36 cellular contexts compared by ENCODE assay signal in genomic region chr16:85069171-85069570, GRCh38. TPM values are rescaled to one million over a fixed set of nuclear protein-coding genes. Genes with fewer than 3 reads are reported as not detected.
"Had no signal": no experiment of that assay in that cellular context is flagged by ENCODE, and none has a peak within 500 bp of the region (broad histone marks: within the 10 kb centered on the region; RNA-seq: fewer than 3 reads in every experiment).

No MANE protein-coding gene starts in this region.

- H3K9me3 Mint-ChIP-seq: activated B cell treated with CpG ODN at 0.5 μM for 24 hours; activated CD4-positive, alpha-beta memory T cell treated with anti-CD3 and anti-CD28 coated beads for 36 hours; activated naive CD4-positive, alpha-beta T cell treated with anti-CD3 and anti-CD28 coated beads, Interleukin-2, amount 10 ng/mL, durations not matched to agents 7 days and 5 days; activated naive CD8-positive, alpha-beta T cell treated with anti-CD3 and anti-CD28 coated beads, Interleukin-2, amount 50 U/mL, for 24 hours; activated T-cell treated with anti-CD3 and anti-CD28 coated beads, Interleukin-2, amount 50 U/mL, for 4 hours; activated T-helper 1 cell treated with anti-CD3 and anti-CD28 coated beads, Interleukin-12 subunit alpha, Interleukin-12 subunit beta, Interleukin-2, Interleukin-4 antibody, amounts not matched to agents 30 ng/mL and 10 ng/mL and 1 ng/mL, durations not matched to agents 14 hours and 24 hours and 36 hours; brain had no signal

- H3K4me1 Mint-ChIP-seq: activated B cell treated with CpG ODN at 0.5 μM for 24 hours; activated naive CD4-positive, alpha-beta T cell treated with anti-CD3 and anti-CD28 coated beads, Interleukin-2, amount 10 ng/mL, durations not matched to agents 7 days and 5 days; activated naive CD8-positive, alpha-beta T cell treated with anti-CD3 and anti-CD28 coated beads, Interleukin-2, amount 50 U/mL, for 24 hours had no signal

- H3K27ac ChIP-seq: Peyer's patch, RWPE1, VCaP had no signal

- FAIRE-seq: bronchial epithelial cell had no signal

- DNase-seq: activated B cell treated with CpG ODN at 0.5 μM for 24 hours; activated CD4-positive, alpha-beta memory T cell treated with anti-CD3 and anti-CD28 coated beads for 36 hours; activated CD4-positive, alpha-beta T cell treated with anti-CD3 and anti-CD28 coated beads for 4 hours; activated CD4-positive, alpha-beta T cell treated with anti-CD3 and anti-CD28 coated beads, Interleukin-2, amount 50 U/mL, for 1 hour; activated CD4-positive, CD25-positive, alpha-beta regulatory T cell treated with anti-CD3 and anti-CD28 coated beads, Interleukin-2, amount 50 U/mL, for 72 hours; activated CD8-positive, alpha-beta memory T cell treated with anti-CD3 and anti-CD28 coated beads, Interleukin-2, amount 50 U/mL, for 4 hours; activated effector memory CD4-positive, alpha-beta T cell treated with Interleukin-2 at 50 U/mL for 16 hours; activated naive CD4-positive, alpha-beta T cell treated with anti-CD3 and anti-CD28 coated beads, Interleukin-2, amount 10 ng/mL, durations not matched to agents 7 days and 5 days; activated naive CD8-positive, alpha-beta T cell treated with anti-CD3 and anti-CD28 coated beads, Interleukin-2, amount 50 U/mL, for 24 hours; activated T-cell treated with anti-CD3 and anti-CD28 coated beads for 4 hours; activated T-cell treated with anti-CD3 and anti-CD28 coated beads, Interleukin-2, amount 50 U/mL, for 4 hours; caudate nucleus; cerebellar nuclear complex; NCI-H1105; NCI-H1417 treated with DMSO at 0.1 percent for 48 hours; NCI-H187 treated with DMSO at 0.1 percent for 48 hours; NCI-H2081; NCI-H2171 treated with DMSO at 0.1 percent for 48 hours; NCI-H2227 treated with DMSO at 0.1 percent for 48 hours; NCI-H446 treated with DMSO at 0.1 percent for 48 hours; NCI-H524; NK-92 treated with Interleukin-12 subunit alpha and Interleukin-12 subunit beta, amount 100 ng/mL, for 24 hours; Peyer's patch; SW 1271; T-helper 1 cell; T-helper 2 cell; T-helper 9 cell had no signal

- H3K27me3 Mint-ChIP-seq: activated CD4-positive, alpha-beta memory T cell treated with anti-CD3 and anti-CD28 coated beads for 36 hours; activated naive CD4-positive, alpha-beta T cell treated with anti-CD3 and anti-CD28 coated beads, Interleukin-2, amount 10 ng/mL, durations not matched to agents 7 days and 5 days; activated naive CD8-positive, alpha-beta T cell; activated naive CD8-positive, alpha-beta T cell treated with anti-CD3 and anti-CD28 coated beads, Interleukin-2, amount 50 U/mL, for 24 hours had no signal

- H3K4me3 Mint-ChIP-seq: activated B cell treated with CpG ODN at 0.5 μM for 24 hours; activated CD4-positive, alpha-beta memory T cell treated with anti-CD3 and anti-CD28 coated beads for 36 hours; activated naive CD4-positive, alpha-beta T cell treated with anti-CD3 and anti-CD28 coated beads, Interleukin-2, amount 10 ng/mL, durations not matched to agents 7 days and 5 days; activated naive CD8-positive, alpha-beta T cell; activated naive CD8-positive, alpha-beta T cell treated with anti-CD3 and anti-CD28 coated beads, Interleukin-2, amount 50 U/mL, for 24 hours; activated T-cell treated with anti-CD3 and anti-CD28 coated beads, Interleukin-2, amount 50 U/mL, for 4 hours; activated T-helper 1 cell treated with anti-CD3 and anti-CD28 coated beads, Interleukin-12 subunit alpha, Interleukin-12 subunit beta, Interleukin-2, Interleukin-4 antibody, amounts not matched to agents 30 ng/mL and 10 ng/mL and 1 ng/mL, durations not matched to agents 14 hours and 24 hours and 36 hours; brain had no signal

- H3K27ac Mint-ChIP-seq: activated B cell treated with CpG ODN at 0.5 μM for 24 hours; activated CD4-positive, alpha-beta memory T cell treated with anti-CD3 and anti-CD28 coated beads for 36 hours; activated naive CD4-positive, alpha-beta T cell treated with anti-CD3 and anti-CD28 coated beads, Interleukin-2, amount 10 ng/mL, durations not matched to agents 7 days and 5 days; activated naive CD8-positive, alpha-beta T cell; activated naive CD8-positive, alpha-beta T cell treated with anti-CD3 and anti-CD28 coated beads, Interleukin-2, amount 50 U/mL, for 24 hours; activated T-helper 1 cell treated with anti-CD3 and anti-CD28 coated beads, Interleukin-12 subunit alpha, Interleukin-12 subunit beta, Interleukin-2, Interleukin-4 antibody, amounts not matched to agents 30 ng/mL and 10 ng/mL and 1 ng/mL, durations not matched to agents 14 hours and 24 hours and 36 hours had no signal

- ATAC-seq: activated naive CD8-positive, alpha-beta T cell treated with anti-CD3 and anti-CD28 coated beads, Interleukin-2, amount 50 U/mL, for 24 hours; activated T-cell treated with anti-CD3 and anti-CD28 coated beads, Interleukin-2, amount 50 U/mL, for 4 hours; Right ventricle myocardium inferior had no signal

- H3K4me1 ChIP-seq: Peyer's patch had no signal

- H3K9me3 ChIP-seq: Peyer's patch had no signal

- H3K27me3 ChIP-seq: Peyer's patch had no signal

- H3K4me3 ChIP-seq: Peyer's patch had no signal

RNA-seq across cellular contexts. Expression of gene CIBAR2, which starts 43.1 kb away (rescaled TPM):
- total RNA-seq: activated B cell treated with CpG ODN at 0.5 μM for 24 hours; activated CD4-positive, alpha-beta memory T cell treated with anti-CD3 and anti-CD28 coated beads for 36 hours; activated T-cell treated with anti-CD3 and anti-CD28 coated beads, Interleukin-2, amount 50 U/mL, for 4 hours; activated T-helper 1 cell treated with anti-CD3 and anti-CD28 coated beads, Interleukin-12 subunit alpha, Interleukin-12 subunit beta, Interleukin-2, Interleukin-4 antibody, amounts not matched to agents 30 ng/mL and 10 ng/mL and 1 ng/mL, durations not matched to agents 14 hours and 24 hours and 36 hours; bronchial epithelial cell; MCF 10A; PC-3; Peyer's patch; Right ventricle myocardium inferior had no signal
